In genomic region chr19:16660763-16661479, GRCh38 we compare ENCODE assay signal across 8 cellular contexts. TPM values are rescaled to one million over a fixed set of nuclear protein-coding genes. Genes with fewer than 3 reads are reported as not detected.
DNase-seq lines count a peak whose midpoint lies in the region; ATAC-seq and TF ChIP-seq lines count a peak whose summit lies in the region.

Gene TMEM38A, plus strand, starts transcription at chr19:16661139. Its CDS starts 79 bp downstream, at chr19:16661218.

- H2AFZ ChIP-seq in GM23248 (peak within 1 kb of the TSS; percentile 95), PC-3 (ENCODE audit: low read length) (peak within 1 kb of the TSS; percentile 98), parathyroid adenoma (peak within 1 kb of the TSS; percentile 96)

- peaks cover 7% of the 10 kb centered on the region; the same call in 1 of the 2 replicates for H3K4me1 ChIP-seq in GM23248 (ENCODE audit: insufficient read depth)
- peaks cover 8% of the 10 kb centered on the region for H3K4me1 ChIP-seq in PC-3 (ENCODE audit: insufficient read depth, low read length)
- H3K4me1 ChIP-seq in parathyroid adenoma = peaks cover 2% of the 10 kb centered on the region

- in situ Hi-C loops in GM23248 (cut with MboI) = no loop called here

- POLR2A ChIA-PET in PC-3 (lab: Charles Lee; ENCODE audit: unreplicated experiment) = interaction anchor here (0.7 kb wide), 2 partner anchors 52 to 92 kb away, joined by 3 to 8 read pairs; no protein-coding TSS in a partner anchor

- H3K4me3 ChIP-seq in GM23248 (peak within 1 kb of the TSS; percentile 92), PC-3 (ENCODE audit: low read length) (peak within 1 kb of the TSS; percentile 88), parathyroid adenoma (ENCODE audit: low read depth, low read length) (peak within 1 kb of the TSS; percentile 98)

- H3K4me2 ChIP-seq in GM23248 (ENCODE audit: unreplicated experiment) (peak within 1 kb of the TSS; percentile 98), PC-3 (ENCODE audit: low read length) (peak within 1 kb of the TSS; percentile 100), parathyroid adenoma (ENCODE audit: low read length) (peak within 1 kb of the TSS; percentile 100)

- WGBS in GM23248 (ENCODE audit: low coverage in 1 of 2, low lambda C conversion rate in 2 of 2, missing lambda C conversion rate in 2 of 2), 2 experiments = 0 to 1% methylated on average over 50 to 62 of the region's 76 CpGs

- H3K36me3 ChIP-seq in GM23248 (ENCODE audit: low read depth) = no peaks in the 10 kb centered on the region
- H3K36me3 ChIP-seq in PC-3 (ENCODE audit: low read depth, low read length) = peaks cover 10% of the 10 kb centered on the region; the same call in 1 of the 2 replicates
- no peaks in the 10 kb centered on the region for H3K36me3 ChIP-seq in parathyroid adenoma (ENCODE audit: control insufficient read depth, insufficient read depth, low read length)

- no peaks in the 10 kb centered on the region for H3K9me2 ChIP-seq in GM23248 (ENCODE audit: insufficient read depth)
- no peaks in the 10 kb centered on the region for H3K9me2 ChIP-seq in PC-3 (replicated peaks; ENCODE audit: low read length)

- peaks cover 0 to 5% (median 0%) of the 10 kb centered on the region in 7 donors for H3K9me3 Mint-ChIP-seq in CD14-positive monocyte
- H3K9me3 Mint-ChIP-seq in activated naive CD4-positive, alpha-beta T cell treated with anti-CD3 and anti-CD28 coated beads, Interleukin-2, amount 10 ng/mL, durations not matched to agents 7 days and 5 days = no peaks in the 10 kb centered on the region

- peak within 1 kb of the TSS; percentile 96 to 97 for H3K4me3 Mint-ChIP-seq in CD14-positive monocyte
- H3K4me3 Mint-ChIP-seq in activated naive CD4-positive, alpha-beta T cell treated with anti-CD3 and anti-CD28 coated beads, Interleukin-2, amount 10 ng/mL, durations not matched to agents 7 days and 5 days = peak within 1 kb of the TSS; percentile 90

- H4K20me1 ChIP-seq in GM23248 (ENCODE audit: insufficient read depth) (0 out of 2 replicates have a peak, but pooled peaks cover 3% of the 10 kb centered on the region), PC-3 (ENCODE audit: low read length) (peaks cover 16% of the 10 kb centered on the region)

- TF ChIP-seq CTCF in CD14-positive monocyte (IDR thresholded peaks at IDR 0.05) = no peak
- TF ChIP-seq CTCF in PC-3 (conservative IDR thresholded peaks at IDR 0.05; ENCODE audit: low read depth, low read length) = no peak
- no peak for TF ChIP-seq CTCF in parathyroid adenoma (IDR thresholded peaks at IDR 0.05)

- peaks cover 54% of the 10 kb centered on the region for H3K4me1 Mint-ChIP-seq in CD14-positive monocyte
- peaks cover 54% of the 10 kb centered on the region for H3K4me1 Mint-ChIP-seq in activated naive CD4-positive, alpha-beta T cell treated with anti-CD3 and anti-CD28 coated beads, Interleukin-2, amount 10 ng/mL, durations not matched to agents 7 days and 5 days

- H3F3A ChIP-seq in GM23248 (ENCODE audit: insufficient read depth) (no peaks in the 10 kb centered on the region), PC-3 (ENCODE audit: low read length, unreplicated experiment) (no peaks in the 10 kb centered on the region)

- H3K27me3 ChIP-seq in GM23248 (replicated peaks; ENCODE audit: insufficient read depth) (no peaks in the 10 kb centered on the region), PC-3 (ENCODE audit: low read length) (no peaks in the 10 kb centered on the region), parathyroid adenoma (ENCODE audit: control insufficient read depth, insufficient read depth, low read length) (no peaks in the 10 kb centered on the region)

- intact Hi-C loops in CD14-positive monocyte (cut with micrococcal nuclease) (loop anchor here (2.0 to 5.0 kb wide), 2 partner anchors 32 to 34 kb away; partner anchors contain the start of gene MED26 (in 2 of the 2)), PC-3 (cut with micrococcal nuclease) (no loop called here), Right ventricle myocardium inferior (cut with DNase I) (loop anchor here (2.0 to 5.0 kb wide), 3 partner anchors 32 to 88 kb away; partner anchors contain the start of genes MED26 and SLC35E1)

- peak within 1 kb of the TSS; percentile 83 for H3K27ac ChIP-seq in GM23248
- H3K27ac ChIP-seq in PC-3 (ENCODE audit: low read length) = peak within 1 kb of the TSS; percentile 77
- peak within 1 kb of the TSS; percentile 90 for H3K27ac ChIP-seq in parathyroid adenoma

- H3K27ac Mint-ChIP-seq in CD14-positive monocyte = peak within 1 kb of the TSS; percentile 94 to 99 (median 98)
- peak within 1 kb of the TSS; percentile 92 for H3K27ac Mint-ChIP-seq in activated naive CD4-positive, alpha-beta T cell treated with anti-CD3 and anti-CD28 coated beads, Interleukin-2, amount 10 ng/mL, durations not matched to agents 7 days and 5 days

- H3K9me3 ChIP-seq in GM23248 (ENCODE audit: low read depth) = no peaks in the 10 kb centered on the region
- H3K9me3 ChIP-seq in PC-3 (ENCODE audit: low read length) = no peaks in the 10 kb centered on the region
- no peaks in the 10 kb centered on the region for H3K9me3 ChIP-seq in parathyroid adenoma (ENCODE audit: control insufficient read depth, low read length)

- ATAC-seq in PC-3 (peak; percentile 42), Right ventricle myocardium inferior (peak; percentile 52), HG03159 (IDR thresholded peaks at IDR 0.05; ENCODE audit: unreplicated experiment) (no peak)

- no TSS peak for BruUV-seq in PC-3 (replicated peaks; lab: Mats Ljungman, UMichigan)

- peaks cover 5 to 20% (median 17%) of the 10 kb centered on the region in 3 donors for H3K27me3 Mint-ChIP-seq in CD14-positive monocyte (ENCODE audit: low read depth in 3 of 3)
- H3K27me3 Mint-ChIP-seq in activated naive CD4-positive, alpha-beta T cell treated with anti-CD3 and anti-CD28 coated beads, Interleukin-2, amount 10 ng/mL, durations not matched to agents 7 days and 5 days = peaks cover 46% of the 10 kb centered on the region

- H3K36me3 Mint-ChIP-seq in CD14-positive monocyte = peaks cover 25 to 35% of the 10 kb centered on the region in 2 donors
- peaks cover 25% of the 10 kb centered on the region for H3K36me3 Mint-ChIP-seq in activated naive CD4-positive, alpha-beta T cell treated with anti-CD3 and anti-CD28 coated beads, Interleukin-2, amount 10 ng/mL, durations not matched to agents 7 days and 5 days

- H3K79me2 ChIP-seq in GM23248 (ENCODE audit: insufficient read depth) = peaks cover 37% of the 10 kb centered on the region
- H3K79me2 ChIP-seq in PC-3 (ENCODE audit: low read length) = peaks cover 40% of the 10 kb centered on the region
- peaks cover 27% of the 10 kb centered on the region for H3K79me2 ChIP-seq in parathyroid adenoma

- DNase-seq in CD14-positive monocyte (ENCODE audit: low spot score) (no peak), GM23248 (peak; percentile 54), PC-3 (peak; percentile 45), Right ventricle myocardium inferior (ENCODE audit: missing footprints) (peak; percentile 76), GF-D8 (lab: John Stamatoyannopoulos, UW) (no peak)
- peak; percentile 67 for DNase-seq in activated naive CD4-positive, alpha-beta T cell treated with anti-CD3 and anti-CD28 coated beads, Interleukin-2, amount 10 ng/mL, durations not matched to agents 7 days and 5 days

- CTCF ChIA-PET in PC-3 (lab: Charles Lee) = no interaction called here
- CTCF ChIA-PET in activated naive CD4-positive, alpha-beta T cell treated with anti-CD3 and anti-CD28 coated beads, Interleukin-2, amount 10 ng/mL, durations not matched to agents 7 days and 5 days (lab: Charles Lee) = interaction anchor here (1.8 kb wide), 1 partner anchor 73 kb away, joined by 4 read pairs; no protein-coding TSS in a partner anchor

- H3K9ac ChIP-seq in GM23248 = peak within 1 kb of the TSS; percentile 88
- peak within 1 kb of the TSS; percentile 96 for H3K9ac ChIP-seq in PC-3 (ENCODE audit: low read length)
- H3K9ac ChIP-seq in parathyroid adenoma = no peak within 1 kb of the TSS

RNA-seq across cellular contexts. Expression of gene TMEM38A, which starts in this region (rescaled TPM):
- polyA plus RNA-seq in CD14-positive monocyte (10 to 100 TPM; 10.6 to 21.6 TPM), GM23248 (2016; fragmentation: Nextera tagmentation; extraction: Ambion mirVana) (1.1 and 1.6 TPM in 2 replicates)
- total RNA-seq in GM23248 (2014; rRNA removed; shearing (Covaris generic)) = 1.3 TPM in 1 of 2 replicates, not detected in the other
- total RNA-seq in PC-3 (2014; rRNA removed) (11.0 and 13.3 TPM in 2 replicates), Right ventricle myocardium inferior (42.7 TPM)

Comparison
In these comparisons a context has a peak if more than half of its experiments do, and no peak if none do; other contexts are left out.
1. DNase-seq: peak in GM23248 (single experiment), PC-3 (single experiment), activated naive CD4-positive, alpha-beta T cell treated with anti-CD3 and anti-CD28 coated beads, Interleukin-2, amount 10 ng/mL, durations not matched to agents 7 days and 5 days (single experiment) and Right ventricle myocardium inferior (single experiment); none in CD14-positive monocyte (single experiment) and GF-D8 (single experiment).
2. Peak in every context shown above with its lines, with median percentiles within 50 percentile points of each other: H2AFZ ChIP-seq, H3K27ac ChIP-seq, H3K4me2 ChIP-seq and H3K4me3 ChIP-seq.